Comparison of ENCODE assay signal across 1 cellular context in the genomic region with DNA sequence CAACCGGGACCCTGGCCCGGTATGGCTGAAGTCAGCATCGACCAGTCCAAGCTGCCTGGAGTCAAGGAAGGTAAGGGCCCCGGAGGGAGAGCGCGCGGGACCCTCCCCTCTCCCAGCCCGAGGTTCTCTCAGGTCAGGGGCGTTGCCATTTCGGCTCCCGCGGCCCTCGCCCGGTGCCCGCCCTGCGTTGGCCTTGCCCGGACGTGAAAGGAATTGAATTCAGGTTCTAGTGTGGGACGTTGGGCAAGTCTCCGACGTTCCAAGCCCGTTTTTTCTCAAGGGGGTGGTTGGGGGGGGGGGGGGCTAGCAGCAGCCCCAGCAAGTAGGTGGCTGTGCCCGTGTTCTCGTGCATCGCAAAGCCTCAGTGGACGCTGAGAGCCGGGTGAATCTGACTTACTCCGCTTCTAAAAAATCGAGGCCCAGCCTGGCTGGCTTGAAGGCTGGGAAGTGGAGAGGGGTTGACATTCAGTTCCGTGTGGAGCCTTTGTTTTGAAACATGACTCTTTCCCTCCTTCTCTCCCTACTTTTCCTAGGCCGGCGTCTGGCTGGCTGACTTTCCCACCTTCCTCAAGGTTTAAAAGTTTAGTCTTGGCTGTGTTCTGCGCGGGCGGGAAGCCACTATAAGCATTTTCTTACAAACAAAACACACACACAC.
A peak's percentile ranks its signal among the peaks of the same experiment; 100 is the strongest.
TF ChIP-seq lines count a peak whose summit lies in the region.

No MANE protein-coding gene starts in this region.

TF ChIP-seq in HepG2, 621 proteins besides CTCF, POLR2A, EP300 and RAD21 (continued from another document and continues in another):
- no peak for TF ChIP-seq TARDBP (CRISPR knock-in tag; IDR thresholded peaks at IDR 0.05)
- TF ChIP-seq MIXL1 (CRISPR knock-in tag; IDR thresholded peaks at IDR 0.05) = no peak
- TF ChIP-seq, protein P1, sequence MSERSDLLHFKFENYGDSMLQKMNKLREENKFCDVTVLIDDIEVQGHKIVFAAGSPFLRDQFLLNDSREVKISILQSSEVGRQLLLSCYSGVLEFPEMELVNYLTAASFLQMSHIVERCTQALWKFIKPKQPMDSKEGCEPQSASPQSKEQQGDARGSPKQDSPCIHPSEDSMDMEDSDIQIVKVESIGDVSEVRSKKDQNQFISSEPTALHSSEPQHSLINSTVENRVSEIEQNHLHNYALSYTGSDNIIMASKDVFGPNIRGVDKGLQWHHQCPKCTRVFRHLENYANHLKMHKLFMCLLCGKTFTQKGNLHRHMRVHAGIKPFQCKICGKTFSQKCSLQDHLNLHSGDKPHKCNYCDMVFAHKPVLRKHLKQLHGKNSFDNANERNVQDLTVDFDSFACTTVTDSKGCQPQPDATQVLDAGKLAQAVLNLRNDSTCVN (CRISPR knock-in tag; IDR thresholded peaks at IDR 0.05; ENCODE audit: borderline replicate concordance) = 0 out of 2 replicates have a peak, but pooled peaks have one; percentile 2
- TF ChIP-seq PLRG1 (conservative IDR thresholded peaks at IDR 0.05) = no peak
- TF ChIP-seq, protein P2, sequence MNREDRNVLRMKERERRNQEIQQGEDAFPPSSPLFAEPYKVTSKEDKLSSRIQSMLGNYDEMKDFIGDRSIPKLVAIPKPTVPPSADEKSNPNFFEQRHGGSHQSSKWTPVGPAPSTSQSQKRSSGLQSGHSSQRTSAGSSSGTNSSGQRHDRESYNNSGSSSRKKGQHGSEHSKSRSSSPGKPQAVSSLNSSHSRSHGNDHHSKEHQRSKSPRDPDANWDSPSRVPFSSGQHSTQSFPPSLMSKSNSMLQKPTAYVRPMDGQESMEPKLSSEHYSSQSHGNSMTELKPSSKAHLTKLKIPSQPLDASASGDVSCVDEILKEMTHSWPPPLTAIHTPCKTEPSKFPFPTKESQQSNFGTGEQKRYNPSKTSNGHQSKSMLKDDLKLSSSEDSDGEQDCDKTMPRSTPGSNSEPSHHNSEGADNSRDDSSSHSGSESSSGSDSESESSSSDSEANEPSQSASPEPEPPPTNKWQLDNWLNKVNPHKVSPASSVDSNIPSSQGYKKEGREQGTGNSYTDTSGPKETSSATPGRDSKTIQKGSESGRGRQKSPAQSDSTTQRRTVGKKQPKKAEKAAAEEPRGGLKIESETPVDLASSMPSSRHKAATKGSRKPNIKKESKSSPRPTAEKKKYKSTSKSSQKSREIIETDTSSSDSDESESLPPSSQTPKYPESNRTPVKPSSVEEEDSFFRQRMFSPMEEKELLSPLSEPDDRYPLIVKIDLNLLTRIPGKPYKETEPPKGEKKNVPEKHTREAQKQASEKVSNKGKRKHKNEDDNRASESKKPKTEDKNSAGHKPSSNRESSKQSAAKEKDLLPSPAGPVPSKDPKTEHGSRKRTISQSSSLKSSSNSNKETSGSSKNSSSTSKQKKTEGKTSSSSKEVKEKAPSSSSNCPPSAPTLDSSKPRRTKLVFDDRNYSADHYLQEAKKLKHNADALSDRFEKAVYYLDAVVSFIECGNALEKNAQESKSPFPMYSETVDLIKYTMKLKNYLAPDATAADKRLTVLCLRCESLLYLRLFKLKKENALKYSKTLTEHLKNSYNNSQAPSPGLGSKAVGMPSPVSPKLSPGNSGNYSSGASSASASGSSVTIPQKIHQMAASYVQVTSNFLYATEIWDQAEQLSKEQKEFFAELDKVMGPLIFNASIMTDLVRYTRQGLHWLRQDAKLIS (CRISPR knock-in tag; IDR thresholded peaks at IDR 0.05) = no peak
- TF ChIP-seq, protein P3, sequence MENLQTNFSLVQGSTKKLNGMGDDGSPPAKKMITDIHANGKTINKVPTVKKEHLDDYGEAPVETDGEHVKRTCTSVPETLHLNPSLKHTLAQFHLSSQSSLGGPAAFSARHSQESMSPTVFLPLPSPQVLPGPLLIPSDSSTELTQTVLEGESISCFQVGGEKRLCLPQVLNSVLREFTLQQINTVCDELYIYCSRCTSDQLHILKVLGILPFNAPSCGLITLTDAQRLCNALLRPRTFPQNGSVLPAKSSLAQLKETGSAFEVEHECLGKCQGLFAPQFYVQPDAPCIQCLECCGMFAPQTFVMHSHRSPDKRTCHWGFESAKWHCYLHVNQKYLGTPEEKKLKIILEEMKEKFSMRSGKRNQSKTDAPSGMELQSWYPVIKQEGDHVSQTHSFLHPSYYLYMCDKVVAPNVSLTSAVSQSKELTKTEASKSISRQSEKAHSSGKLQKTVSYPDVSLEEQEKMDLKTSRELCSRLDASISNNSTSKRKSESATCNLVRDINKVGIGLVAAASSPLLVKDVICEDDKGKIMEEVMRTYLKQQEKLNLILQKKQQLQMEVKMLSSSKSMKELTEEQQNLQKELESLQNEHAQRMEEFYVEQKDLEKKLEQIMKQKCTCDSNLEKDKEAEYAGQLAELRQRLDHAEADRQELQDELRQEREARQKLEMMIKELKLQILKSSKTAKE (CRISPR knock-in tag; IDR thresholded peaks at IDR 0.05; ENCODE audit: borderline replicate concordance) = no peak
- no peak for TF ChIP-seq KDM6A (CRISPR knock-in tag; IDR thresholded peaks at IDR 0.05; ENCODE audit: low read depth)
- TF ChIP-seq, protein P4, sequence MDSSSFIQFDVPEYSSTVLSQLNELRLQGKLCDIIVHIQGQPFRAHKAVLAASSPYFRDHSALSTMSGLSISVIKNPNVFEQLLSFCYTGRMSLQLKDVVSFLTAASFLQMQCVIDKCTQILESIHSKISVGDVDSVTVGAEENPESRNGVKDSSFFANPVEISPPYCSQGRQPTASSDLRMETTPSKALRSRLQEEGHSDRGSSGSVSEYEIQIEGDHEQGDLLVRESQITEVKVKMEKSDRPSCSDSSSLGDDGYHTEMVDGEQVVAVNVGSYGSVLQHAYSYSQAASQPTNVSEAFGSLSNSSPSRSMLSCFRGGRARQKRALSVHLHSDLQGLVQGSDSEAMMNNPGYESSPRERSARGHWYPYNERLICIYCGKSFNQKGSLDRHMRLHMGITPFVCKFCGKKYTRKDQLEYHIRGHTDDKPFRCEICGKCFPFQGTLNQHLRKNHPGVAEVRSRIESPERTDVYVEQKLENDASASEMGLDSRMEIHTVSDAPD (CRISPR knock-in tag; IDR thresholded peaks at IDR 0.05) = no peak
- no peak for TF ChIP-seq ZNF572 (CRISPR knock-in tag; IDR thresholded peaks at IDR 0.05)
- TF ChIP-seq, protein P5, sequence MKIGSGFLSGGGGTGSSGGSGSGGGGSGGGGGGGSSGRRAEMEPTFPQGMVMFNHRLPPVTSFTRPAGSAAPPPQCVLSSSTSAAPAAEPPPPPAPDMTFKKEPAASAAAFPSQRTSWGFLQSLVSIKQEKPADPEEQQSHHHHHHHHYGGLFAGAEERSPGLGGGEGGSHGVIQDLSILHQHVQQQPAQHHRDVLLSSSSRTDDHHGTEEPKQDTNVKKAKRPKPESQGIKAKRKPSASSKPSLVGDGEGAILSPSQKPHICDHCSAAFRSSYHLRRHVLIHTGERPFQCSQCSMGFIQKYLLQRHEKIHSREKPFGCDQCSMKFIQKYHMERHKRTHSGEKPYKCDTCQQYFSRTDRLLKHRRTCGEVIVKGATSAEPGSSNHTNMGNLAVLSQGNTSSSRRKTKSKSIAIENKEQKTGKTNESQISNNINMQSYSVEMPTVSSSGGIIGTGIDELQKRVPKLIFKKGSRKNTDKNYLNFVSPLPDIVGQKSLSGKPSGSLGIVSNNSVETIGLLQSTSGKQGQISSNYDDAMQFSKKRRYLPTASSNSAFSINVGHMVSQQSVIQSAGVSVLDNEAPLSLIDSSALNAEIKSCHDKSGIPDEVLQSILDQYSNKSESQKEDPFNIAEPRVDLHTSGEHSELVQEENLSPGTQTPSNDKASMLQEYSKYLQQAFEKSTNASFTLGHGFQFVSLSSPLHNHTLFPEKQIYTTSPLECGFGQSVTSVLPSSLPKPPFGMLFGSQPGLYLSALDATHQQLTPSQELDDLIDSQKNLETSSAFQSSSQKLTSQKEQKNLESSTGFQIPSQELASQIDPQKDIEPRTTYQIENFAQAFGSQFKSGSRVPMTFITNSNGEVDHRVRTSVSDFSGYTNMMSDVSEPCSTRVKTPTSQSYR (CRISPR knock-in tag; IDR thresholded peaks at IDR 0.05; ENCODE audit: borderline replicate concordance) = no peak
- no peak for TF ChIP-seq JUNB (CRISPR knock-in tag; IDR thresholded peaks at IDR 0.05; ENCODE audit: borderline replicate concordance)
- no peak for TF ChIP-seq ZIK1 (CRISPR knock-in tag; IDR thresholded peaks at IDR 0.05; ENCODE audit: borderline replicate concordance, low read depth)
- TF ChIP-seq RFX3 (CRISPR knock-in tag; IDR thresholded peaks at IDR 0.05) = no peak
- TF ChIP-seq ATF7-NPFF (CRISPR knock-in tag; IDR thresholded peaks at IDR 0.05; ENCODE audit: low read depth) = no peak
- no peak for TF ChIP-seq ZNF329 (CRISPR knock-in tag; IDR thresholded peaks at IDR 0.05; ENCODE audit: low read depth)
- TF ChIP-seq TAF15 (IDR thresholded peaks at IDR 0.05; ENCODE audit: low read depth, low read length, poor library complexity, severe bottlenecking) = no peak
- no peak for TF ChIP-seq NFE2L1 (CRISPR knock-in tag; IDR thresholded peaks at IDR 0.05; ENCODE audit: borderline replicate concordance)
- TF ChIP-seq ZNF253 (CRISPR knock-in tag; IDR thresholded peaks at IDR 0.05; ENCODE audit: borderline replicate concordance) = no peak
- TF ChIP-seq ZNF850 (CRISPR knock-in tag; conservative IDR thresholded peaks at IDR 0.05) = no peak
- no peak for TF ChIP-seq ZFP62 (CRISPR knock-in tag; IDR thresholded peaks at IDR 0.05)
- TF ChIP-seq ZNF891 (CRISPR knock-in tag; IDR thresholded peaks at IDR 0.05) = peak; percentile 42; the same call in 1 of the 2 replicates
- TF ChIP-seq REPIN1 (CRISPR knock-in tag; IDR thresholded peaks at IDR 0.05; ENCODE audit: borderline replicate concordance, low read depth) = no peak
- peak; percentile 21; the same call in 1 of the 2 replicates for TF ChIP-seq MEF2D (CRISPR knock-in tag; IDR thresholded peaks at IDR 0.05)
- no peak for TF ChIP-seq HOXA7 (CRISPR knock-in tag; IDR thresholded peaks at IDR 0.05)
- TF ChIP-seq SRSF1 (optimal IDR thresholded peaks at IDR 0.05; ENCODE audit: low read depth, low read length) = peak; percentile 7
- peak; percentile 73 for TF ChIP-seq AGO2 (optimal IDR thresholded peaks at IDR 0.05; ENCODE audit: low read depth, low read length)
- TF ChIP-seq ETV5 (CRISPR knock-in tag; IDR thresholded peaks at IDR 0.05; ENCODE audit: borderline replicate concordance) = no peak
- TF ChIP-seq, protein P6, sequence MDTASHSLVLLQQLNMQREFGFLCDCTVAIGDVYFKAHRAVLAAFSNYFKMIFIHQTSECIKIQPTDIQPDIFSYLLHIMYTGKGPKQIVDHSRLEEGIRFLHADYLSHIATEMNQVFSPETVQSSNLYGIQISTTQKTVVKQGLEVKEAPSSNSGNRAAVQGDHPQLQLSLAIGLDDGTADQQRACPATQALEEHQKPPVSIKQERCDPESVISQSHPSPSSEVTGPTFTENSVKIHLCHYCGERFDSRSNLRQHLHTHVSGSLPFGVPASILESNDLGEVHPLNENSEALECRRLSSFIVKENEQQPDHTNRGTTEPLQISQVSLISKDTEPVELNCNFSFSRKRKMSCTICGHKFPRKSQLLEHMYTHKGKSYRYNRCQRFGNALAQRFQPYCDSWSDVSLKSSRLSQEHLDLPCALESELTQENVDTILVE (CRISPR knock-in tag; IDR thresholded peaks at IDR 0.05) = no peak
- TF ChIP-seq ZNF543 (CRISPR knock-in tag; IDR thresholded peaks at IDR 0.05) = no peak
- TF ChIP-seq, protein P7, sequence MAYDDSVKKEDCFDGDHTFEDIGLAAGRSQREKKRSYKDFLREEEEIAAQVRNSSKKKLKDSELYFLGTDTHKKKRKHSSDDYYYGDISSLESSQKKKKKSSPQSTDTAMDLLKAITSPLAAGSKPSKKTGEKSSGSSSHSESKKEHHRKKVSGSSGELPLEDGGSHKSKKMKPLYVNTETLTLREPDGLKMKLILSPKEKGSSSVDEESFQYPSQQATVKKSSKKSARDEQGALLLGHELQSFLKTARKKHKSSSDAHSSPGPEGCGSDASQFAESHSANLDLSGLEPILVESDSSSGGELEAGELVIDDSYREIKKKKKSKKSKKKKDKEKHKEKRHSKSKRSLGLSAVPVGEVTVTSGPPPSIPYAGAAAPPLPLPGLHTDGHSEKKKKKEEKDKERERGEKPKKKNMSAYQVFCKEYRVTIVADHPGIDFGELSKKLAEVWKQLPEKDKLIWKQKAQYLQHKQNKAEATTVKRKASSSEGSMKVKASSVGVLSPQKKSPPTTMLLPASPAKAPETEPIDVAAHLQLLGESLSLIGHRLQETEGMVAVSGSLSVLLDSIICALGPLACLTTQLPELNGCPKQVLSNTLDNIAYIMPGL (CRISPR knock-in tag; IDR thresholded peaks at IDR 0.05; ENCODE audit: borderline replicate concordance in 1 of 2, low read depth in 1 of 2) = no peak
- TF ChIP-seq, protein P8, sequence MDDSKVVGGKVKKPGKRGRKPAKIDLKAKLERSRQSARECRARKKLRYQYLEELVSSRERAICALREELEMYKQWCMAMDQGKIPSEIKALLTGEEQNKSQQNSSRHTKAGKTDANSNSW (CRISPR knock-in tag; IDR thresholded peaks at IDR 0.05; ENCODE audit: borderline replicate concordance) = no peak
- peak; percentile 66 for TF ChIP-seq ZFY (CRISPR knock-in tag; IDR thresholded peaks at IDR 0.05)
- no peak for TF ChIP-seq ZNF446 (CRISPR knock-in tag; IDR thresholded peaks at IDR 0.05)
- peak; percentile 71 for TF ChIP-seq RBM39 (IDR thresholded peaks at IDR 0.05; ENCODE audit: low read depth, low read length, poor library complexity, severe bottlenecking)
- TF ChIP-seq ZBTB3 (CRISPR knock-in tag; IDR thresholded peaks at IDR 0.05; ENCODE audit: borderline replicate concordance, low read depth) = no peak
- no peak for TF ChIP-seq TAF1 (CRISPR knock-in tag; IDR thresholded peaks at IDR 0.05)
- TF ChIP-seq RXRA (CRISPR knock-in tag; IDR thresholded peaks at IDR 0.05) = peak; percentile 56; the same call in 1 of the 2 replicates
- TF ChIP-seq, protein P9, sequence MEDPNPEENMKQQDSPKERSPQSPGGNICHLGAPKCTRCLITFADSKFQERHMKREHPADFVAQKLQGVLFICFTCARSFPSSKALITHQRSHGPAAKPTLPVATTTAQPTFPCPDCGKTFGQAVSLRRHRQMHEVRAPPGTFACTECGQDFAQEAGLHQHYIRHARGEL (CRISPR knock-in tag; IDR thresholded peaks at IDR 0.05) = no peak
- TF ChIP-seq ZNF101 (CRISPR knock-in tag; IDR thresholded peaks at IDR 0.05; ENCODE audit: borderline replicate concordance, low read depth) = no peak
- TF ChIP-seq ZNF558 (CRISPR knock-in tag; IDR thresholded peaks at IDR 0.05; ENCODE audit: borderline replicate concordance) = no peak
- TF ChIP-seq NFKBIZ (CRISPR knock-in tag; IDR thresholded peaks at IDR 0.05) = no peak
- TF ChIP-seq, protein P10, sequence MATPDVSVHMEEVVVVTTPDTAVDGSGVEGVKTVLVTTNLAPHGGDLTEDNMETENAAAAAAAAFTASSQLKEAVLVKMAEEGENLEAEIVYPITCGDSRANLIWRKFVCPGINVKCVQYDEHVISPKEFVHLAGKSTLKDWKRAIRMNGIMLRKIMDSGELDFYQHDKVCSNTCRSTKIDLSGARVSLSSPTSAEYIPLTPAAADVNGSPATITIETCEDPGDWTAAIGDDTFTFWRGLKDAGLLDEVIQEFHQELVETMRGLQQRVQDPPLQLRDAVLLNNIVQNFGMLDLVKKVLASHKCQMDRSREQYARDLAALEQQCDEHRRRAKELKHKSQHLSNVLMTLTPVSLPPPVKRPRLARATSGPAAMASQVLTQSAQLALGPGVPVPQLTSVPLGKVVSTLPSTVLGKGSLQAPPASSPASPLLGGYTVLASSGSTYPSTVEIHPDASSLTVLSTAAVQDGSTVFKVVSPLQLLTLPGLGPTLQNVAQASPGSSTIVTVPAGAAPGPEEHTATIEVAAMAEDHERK (CRISPR knock-in tag; IDR thresholded peaks at IDR 0.05; ENCODE audit: low read depth) = no peak
- TF ChIP-seq GTF2F1 (IDR thresholded peaks at IDR 0.05; ENCODE audit: low read length) = no peak
- TF ChIP-seq ATM (IDR thresholded peaks at IDR 0.05; ENCODE audit: borderline replicate concordance) = no peak
- TF ChIP-seq ZNF138 (CRISPR knock-in tag; IDR thresholded peaks at IDR 0.05; ENCODE audit: low read depth) = no peak
- no peak for TF ChIP-seq ZNF44 (CRISPR knock-in tag; IDR thresholded peaks at IDR 0.05)
- TF ChIP-seq, protein P11, sequence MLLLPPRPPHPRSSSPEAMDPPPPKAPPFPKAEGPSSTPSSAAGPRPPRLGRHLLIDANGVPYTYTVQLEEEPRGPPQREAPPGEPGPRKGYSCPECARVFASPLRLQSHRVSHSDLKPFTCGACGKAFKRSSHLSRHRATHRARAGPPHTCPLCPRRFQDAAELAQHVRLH (CRISPR knock-in tag; IDR thresholded peaks at IDR 0.05; ENCODE audit: borderline replicate concordance, low read depth) = no peak
